2 cellular contexts compared by ENCODE assay signal in the genomic region with DNA sequence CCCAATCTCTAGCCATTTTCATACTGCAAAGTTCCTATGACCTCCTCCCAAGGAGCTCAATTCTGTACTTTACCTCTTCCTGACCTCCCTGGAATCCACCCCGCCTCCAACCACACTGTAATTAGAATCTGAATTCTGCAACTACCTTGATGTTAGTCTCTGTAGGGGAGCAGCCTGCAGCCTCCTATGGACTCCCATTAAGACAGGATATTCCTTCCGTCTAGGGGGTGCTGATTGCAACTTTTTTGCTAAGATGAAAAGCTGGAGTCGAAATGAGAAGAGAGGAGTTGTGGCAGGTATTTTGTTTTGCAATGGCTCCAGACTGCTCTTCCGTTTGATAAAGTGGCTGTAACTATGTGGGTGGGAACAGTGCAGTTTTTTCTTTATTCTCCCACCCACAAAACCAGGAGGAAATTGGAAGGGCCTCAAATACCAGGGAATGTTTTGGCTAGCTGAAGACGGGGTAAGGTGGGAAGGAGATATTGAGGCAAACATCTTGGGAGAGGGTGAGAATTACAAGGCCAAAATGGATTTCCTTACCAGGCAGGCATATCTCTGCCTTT.
TF ChIP-seq lines count a peak whose summit lies in the region.

No MANE protein-coding gene starts in this region.

TF ChIP-seq in IMR-90, 13 proteins besides CTCF, POLR2A, EP300 and RAD21:
- TF ChIP-seq SMC3 (IDR thresholded peaks at IDR 0.05; ENCODE audit: low read depth, low read length) (no peak), NFE2L2 (IDR thresholded peaks at IDR 0.05; ENCODE audit: low read depth, low read length) (no peak), MAFK (IDR thresholded peaks at IDR 0.05; ENCODE audit: low read depth, low read length) (no peak), MXI1 (IDR thresholded peaks at IDR 0.05; ENCODE audit: borderline replicate concordance, low read depth, low read length) (no peak), FOS (IDR thresholded peaks at IDR 0.05; ENCODE audit: low read depth, low read length) (no peak), CHD1 (IDR thresholded peaks at IDR 0.05; ENCODE audit: low read depth, low read length) (no peak), RCOR1 (IDR thresholded peaks at IDR 0.05; ENCODE audit: insufficient replicate concordance, low read length) (no peak), MAZ (IDR thresholded peaks at IDR 0.05; ENCODE audit: borderline replicate concordance, low read depth, low read length) (no peak), RFX5 (IDR thresholded peaks at IDR 0.05; ENCODE audit: low read depth, low read length) (no peak), USF2 (IDR thresholded peaks at IDR 0.05; ENCODE audit: low read depth, low read length) (no peak)
- TF ChIP-seq, protein P1, sequence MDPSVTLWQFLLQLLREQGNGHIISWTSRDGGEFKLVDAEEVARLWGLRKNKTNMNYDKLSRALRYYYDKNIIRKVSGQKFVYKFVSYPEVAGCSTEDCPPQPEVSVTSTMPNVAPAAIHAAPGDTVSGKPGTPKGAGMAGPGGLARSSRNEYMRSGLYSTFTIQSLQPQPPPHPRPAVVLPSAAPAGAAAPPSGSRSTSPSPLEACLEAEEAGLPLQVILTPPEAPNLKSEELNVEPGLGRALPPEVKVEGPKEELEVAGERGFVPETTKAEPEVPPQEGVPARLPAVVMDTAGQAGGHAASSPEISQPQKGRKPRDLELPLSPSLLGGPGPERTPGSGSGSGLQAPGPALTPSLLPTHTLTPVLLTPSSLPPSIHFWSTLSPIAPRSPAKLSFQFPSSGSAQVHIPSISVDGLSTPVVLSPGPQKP (IDR thresholded peaks at IDR 0.05; ENCODE audit: borderline replicate concordance, low read depth, low read length) = no peak

TF ChIP-seq in GM12878, 131 proteins besides CTCF, POLR2A, EP300 and RAD21:
- no peak for TF ChIP-seq KLF5 (IDR thresholded peaks at IDR 0.05; ENCODE audit: partially characterized antibody)
- no peak for TF ChIP-seq ATF7 (IDR thresholded peaks at IDR 0.05; ENCODE audit: low read depth)
- no peak for TF ChIP-seq RUNX3 (IDR thresholded peaks at IDR 0.05; ENCODE audit: low read length)
- TF ChIP-seq, protein P2, sequence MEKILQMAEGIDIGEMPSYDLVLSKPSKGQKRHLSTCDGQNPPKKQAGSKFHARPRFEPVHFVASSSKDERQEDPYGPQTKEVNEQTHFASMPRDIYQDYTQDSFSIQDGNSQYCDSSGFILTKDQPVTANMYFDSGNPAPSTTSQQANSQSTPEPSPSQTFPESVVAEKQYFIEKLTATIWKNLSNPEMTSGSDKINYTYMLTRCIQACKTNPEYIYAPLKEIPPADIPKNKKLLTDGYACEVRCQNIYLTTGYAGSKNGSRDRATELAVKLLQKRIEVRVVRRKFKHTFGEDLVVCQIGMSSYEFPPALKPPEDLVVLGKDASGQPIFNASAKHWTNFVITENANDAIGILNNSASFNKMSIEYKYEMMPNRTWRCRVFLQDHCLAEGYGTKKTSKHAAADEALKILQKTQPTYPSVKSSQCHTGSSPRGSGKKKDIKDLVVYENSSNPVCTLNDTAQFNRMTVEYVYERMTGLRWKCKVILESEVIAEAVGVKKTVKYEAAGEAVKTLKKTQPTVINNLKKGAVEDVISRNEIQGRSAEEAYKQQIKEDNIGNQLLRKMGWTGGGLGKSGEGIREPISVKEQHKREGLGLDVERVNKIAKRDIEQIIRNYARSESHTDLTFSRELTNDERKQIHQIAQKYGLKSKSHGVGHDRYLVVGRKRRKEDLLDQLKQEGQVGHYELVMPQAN (conservative IDR thresholded peaks at IDR 0.05) = no peak
- TF ChIP-seq RBBP5 (conservative IDR thresholded peaks at IDR 0.05) = no peak
- no peak for TF ChIP-seq ZBTB11 (CRISPR knock-in tag; IDR thresholded peaks at IDR 0.05)
- no peak for TF ChIP-seq KDM1A (IDR thresholded peaks at IDR 0.05; ENCODE audit: borderline replicate concordance)
- TF ChIP-seq BACH1 (IDR thresholded peaks at IDR 0.05; ENCODE audit: borderline replicate concordance) = no peak
- TF ChIP-seq SREBF2 (IDR thresholded peaks at IDR 0.05; ENCODE audit: low read length) = no peak
- TF ChIP-seq TBL1XR1 (IDR thresholded peaks at IDR 0.05; ENCODE audit: low read depth, low read length) = no peak
- no peak for TF ChIP-seq BRCA1 (IDR thresholded peaks at IDR 0.05; ENCODE audit: low read depth, low read length)
- no peak for TF ChIP-seq FOS (IDR thresholded peaks at IDR 0.05; ENCODE audit: borderline replicate concordance, extremely low read depth, insufficient read length)
